In genomic region chr2:208072250-208072892, GRCh38 we compare ENCODE assay signal across 1 cellular context.
TF ChIP-seq lines count a peak whose summit lies in the region.

No MANE protein-coding gene starts in this region.

TF ChIP-seq in GM23338, 12 proteins besides CTCF, POLR2A, EP300 and RAD21 (continued from another document):
- TF ChIP-seq REST (IDR thresholded peaks at IDR 0.05; ENCODE audit: unreplicated experiment) (no peak), POLR2AphosphoS5 (IDR thresholded peaks at IDR 0.05; ENCODE audit: low read depth) (no peak), ZNF462 (CRISPR knock-in tag; IDR thresholded peaks at IDR 0.05) (no peak), ZNF331 (CRISPR knock-in tag; IDR thresholded peaks at IDR 0.05; ENCODE audit: low read depth) (no peak)
